In the genomic region with DNA sequence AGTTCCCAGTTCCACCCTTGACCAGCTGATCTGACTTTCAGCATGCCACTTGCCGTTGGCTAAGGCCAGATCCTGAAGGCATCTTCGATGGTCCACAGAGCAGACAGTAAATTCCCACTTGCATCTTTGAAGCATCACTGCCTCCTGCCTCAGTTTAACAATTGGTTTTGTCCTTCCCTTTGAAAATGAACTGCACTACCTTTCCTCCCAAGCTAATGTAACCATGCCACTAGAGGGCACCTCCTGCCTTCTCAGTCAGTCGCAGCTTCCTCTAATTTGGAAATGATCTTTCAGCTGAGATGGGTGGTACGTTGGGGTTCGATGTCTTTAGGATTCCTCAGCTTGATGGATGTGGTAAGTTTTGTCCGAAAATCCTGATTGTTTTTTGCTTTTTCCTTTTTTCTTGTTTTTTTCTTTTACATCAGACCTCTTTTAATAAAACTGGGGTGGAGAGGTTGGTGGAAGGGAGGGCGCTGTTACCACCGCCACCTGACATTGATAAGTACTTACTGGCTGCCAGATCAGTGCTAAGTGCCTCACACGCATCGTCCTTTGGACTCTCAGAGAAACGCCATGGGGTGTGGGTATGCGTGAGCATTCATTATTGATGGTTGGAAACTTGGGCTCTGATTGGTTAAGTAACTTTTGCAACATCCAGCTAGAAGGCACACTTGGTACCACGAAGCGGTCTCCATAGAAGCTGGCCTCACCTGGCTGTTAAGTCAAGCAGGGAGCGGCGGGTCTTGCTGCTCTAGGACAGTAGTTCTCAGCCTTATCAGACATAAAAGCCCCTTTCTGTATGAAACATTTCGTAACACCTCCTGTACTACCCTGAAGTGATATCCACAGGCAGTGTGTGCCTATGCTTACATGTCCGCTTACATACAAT, we compare ENCODE assay signal across 8 cellular contexts. TPM values are rescaled to one million over a fixed set of nuclear protein-coding genes. Genes with fewer than 3 reads are reported as not detected.
DNase-seq lines count a peak whose midpoint lies in the region; ATAC-seq and TF ChIP-seq lines count a peak whose summit lies in the region.

No MANE protein-coding gene starts in this region.

- CTCF ChIA-PET in activated CD8-positive, alpha-beta T cell treated with anti-CD3 and anti-CD28 coated beads, Interleukin-2, amount 10 ng/mL, durations not matched to agents 7 days and 5 days (lab: Charles Lee): interaction anchor here (0.7 to 7.7 kb wide), 56 partner anchors 10 to 667 kb away, joined by 3 to 295 read pairs (median 4); a partner anchor contains a TSS

- peaks cover 41% of the 10 kb centered on the region for H3K4me1 Mint-ChIP-seq in activated CD8-positive, alpha-beta T cell treated with anti-CD3 and anti-CD28 coated beads, Interleukin-2, amount 10 ng/mL, durations not matched to agents 7 days and 5 days (ENCODE audit: low read depth)
- H3K4me1 Mint-ChIP-seq in endothelial cell (ENCODE audit: unreplicated experiment): peaks cover 17% of the 10 kb centered on the region

- peak overlapping the region; percentile 74 for H3K4me3 Mint-ChIP-seq in activated CD8-positive, alpha-beta T cell treated with anti-CD3 and anti-CD28 coated beads, Interleukin-2, amount 10 ng/mL, durations not matched to agents 7 days and 5 days
- peak overlapping the region; percentile 62 for H3K4me3 Mint-ChIP-seq in endothelial cell (ENCODE audit: unreplicated experiment)

- ATAC-seq in GM19395 (IDR thresholded peaks at IDR 0.05; ENCODE audit: unreplicated experiment): peak; percentile 42
- ATAC-seq in HG03469 (IDR thresholded peaks at IDR 0.05; ENCODE audit: unreplicated experiment): peak; percentile 21
- peak; percentile 75 for ATAC-seq in activated CD8-positive, alpha-beta T cell treated with anti-CD3 and anti-CD28 coated beads, Interleukin-2, amount 10 ng/mL, durations not matched to agents 7 days and 5 days

- peak overlapping the region; percentile 85 for H3K27ac Mint-ChIP-seq in activated CD8-positive, alpha-beta T cell treated with anti-CD3 and anti-CD28 coated beads, Interleukin-2, amount 10 ng/mL, durations not matched to agents 7 days and 5 days
- H3K27ac Mint-ChIP-seq in endothelial cell (ENCODE audit: unreplicated experiment): no peak overlapping the region

- DNase-seq in CD1c-positive myeloid dendritic cell (ENCODE audit: extremely low spot score) (peak; percentile 78), NCI-H82 (lab: John Stamatoyannopoulos, UW) (peak; percentile 86), endothelial cell (ENCODE audit: low spot score) (peak; percentile 60), middle frontal gyrus (ENCODE audit: extremely low spot score, low spot score) (peak; percentile 61)
- peak; percentile 76 for DNase-seq in activated CD8-positive, alpha-beta T cell treated with anti-CD3 and anti-CD28 coated beads, Interleukin-2, amount 10 ng/mL, durations not matched to agents 7 days and 5 days
- peak; percentile 68 for DNase-seq in stimulated activated CD8-positive, alpha-beta memory T cell treated with anti-CD3 and anti-CD28 coated beads, Interleukin-4, amount 100 ng/mL, for 48 hours

- peaks cover 15% of the 10 kb centered on the region for H3K27me3 Mint-ChIP-seq in activated CD8-positive, alpha-beta T cell treated with anti-CD3 and anti-CD28 coated beads, Interleukin-2, amount 10 ng/mL, durations not matched to agents 7 days and 5 days (ENCODE audit: low read depth)
- peaks cover 7% of the 10 kb centered on the region for H3K27me3 Mint-ChIP-seq in endothelial cell (ENCODE audit: unreplicated experiment)

- POLR2A ChIA-PET in activated CD8-positive, alpha-beta T cell treated with anti-CD3 and anti-CD28 coated beads, Interleukin-2, amount 10 ng/mL, durations not matched to agents 7 days and 5 days (lab: Charles Lee): interaction anchor here (0.8 to 6.5 kb wide), 8 partner anchors 17 to 301 kb away, joined by 3 to 34 read pairs (median 6); a partner anchor contains a TSS

- no peak for TF ChIP-seq CTCF in endothelial cell (IDR thresholded peaks at IDR 0.05; ENCODE audit: unreplicated experiment)

- H3K9me3 Mint-ChIP-seq in activated CD8-positive, alpha-beta T cell treated with anti-CD3 and anti-CD28 coated beads, Interleukin-2, amount 10 ng/mL, durations not matched to agents 7 days and 5 days (ENCODE audit: insufficient read depth): no peaks in the 10 kb centered on the region
- no peaks in the 10 kb centered on the region for H3K9me3 Mint-ChIP-seq in endothelial cell (ENCODE audit: unreplicated experiment)

- no peaks in the 10 kb centered on the region for H3K36me3 Mint-ChIP-seq in activated CD8-positive, alpha-beta T cell treated with anti-CD3 and anti-CD28 coated beads, Interleukin-2, amount 10 ng/mL, durations not matched to agents 7 days and 5 days (ENCODE audit: low read depth)
- H3K36me3 Mint-ChIP-seq in endothelial cell (ENCODE audit: low read depth, unreplicated experiment): peaks cover 4% of the 10 kb centered on the region

RNA-seq across cellular contexts. Expression of a gene that starts 16.9 kb away (rescaled TPM):
- 100 to 1,000 TPM; 138 to 140 TPM for total RNA-seq in activated CD8-positive, alpha-beta T cell treated with anti-CD3 and anti-CD28 coated beads, Interleukin-2, amount 10 ng/mL, durations not matched to agents 7 days and 5 days
- total RNA-seq in endothelial cell (ENCODE audit: unreplicated experiment): 25.1 TPM

RNA-seq across cellular contexts. Expression of a gene that starts 19.7 kb away (rescaled TPM):
- 10 to 100 TPM; 41.0 to 46.9 TPM for total RNA-seq in activated CD8-positive, alpha-beta T cell treated with anti-CD3 and anti-CD28 coated beads, Interleukin-2, amount 10 ng/mL, durations not matched to agents 7 days and 5 days
- 53.1 TPM for total RNA-seq in endothelial cell (ENCODE audit: unreplicated experiment)

RNA-seq across cellular contexts. Expression of a gene that starts 38.7 kb away (rescaled TPM):
- under 1 TPM; 0.29 to 0.45 TPM for total RNA-seq in activated CD8-positive, alpha-beta T cell treated with anti-CD3 and anti-CD28 coated beads, Interleukin-2, amount 10 ng/mL, durations not matched to agents 7 days and 5 days
- total RNA-seq in endothelial cell (ENCODE audit: unreplicated experiment): 3.2 TPM

Comparison
In these comparisons a context has a peak if more than half of its experiments do, and no peak if none do; other contexts are left out.
1. Peak in every context shown above with its lines: DNase-seq and ATAC-seq.
2. ATAC-seq: peak in every context shown above with its lines; median percentile 75 in activated CD8-positive, alpha-beta T cell treated with anti-CD3 and anti-CD28 coated beads, Interleukin-2, amount 10 ng/mL, durations not matched to agents 7 days and 5 days; 42 in GM19395; 21 in HG03469.